ENCODE assay signal across 8 cellular contexts in the genomic region with DNA sequence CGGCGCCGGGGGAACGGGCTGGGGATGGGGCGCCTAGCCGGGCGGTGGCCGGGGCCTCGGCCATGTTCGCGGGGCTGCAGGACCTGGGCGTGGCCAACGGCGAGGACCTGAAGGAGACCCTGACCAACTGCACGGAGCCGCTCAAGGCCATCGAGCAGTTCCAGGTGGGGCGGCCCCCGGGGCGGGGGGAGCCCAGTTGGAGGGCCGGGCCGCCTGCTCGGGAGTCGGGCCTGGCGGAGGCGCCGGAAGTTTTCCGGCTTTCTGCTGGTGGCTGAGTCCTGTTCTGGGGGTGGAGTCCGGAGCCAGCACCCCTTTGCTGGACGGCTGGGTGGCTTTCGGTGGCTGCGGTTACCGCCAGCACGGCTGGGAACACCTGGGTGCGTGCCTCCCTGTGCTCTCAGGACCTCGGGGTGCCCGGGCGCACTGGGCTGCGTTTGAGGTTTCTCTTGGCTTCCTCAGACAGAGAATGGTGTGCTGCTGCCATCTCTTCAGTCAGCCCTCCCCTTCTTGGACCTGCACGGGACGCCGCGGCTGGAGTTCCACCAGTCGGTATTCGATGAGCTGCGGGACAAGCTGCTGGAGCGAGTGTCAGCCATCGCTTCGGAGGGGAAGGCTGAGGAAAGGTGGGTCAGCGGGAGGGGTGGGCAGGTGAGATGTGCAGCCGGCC. TPM values are rescaled to one million over a fixed set of nuclear protein-coding genes. Genes with fewer than 3 reads are reported as not detected.
A peak's percentile ranks its signal among the peaks of the same experiment; 100 is the strongest.
DNase-seq lines count a peak whose midpoint lies in the region; ATAC-seq and TF ChIP-seq lines count a peak whose summit lies in the region.

No MANE protein-coding gene starts in this region.

- H3K23ac ChIP-seq in mesenchymal stem cell (ENCODE audit: low read length in 2 of 2) = peak overlapping the region in 1 of 2 experiments; percentile 1

- 5% methylated on average over 45 of the region's 51 CpGs for WGBS in mesenchymal stem cell
- WGBS in urinary bladder = 2% methylated on average over 51 of the region's 51 CpGs

- no peak overlapping the region for H3K27ac ChIP-seq in GM23338 (ENCODE audit: low read depth)
- peak overlapping the region; percentile 45 to 81 for H3K27ac ChIP-seq in coronary artery
- H3K27ac ChIP-seq in mesenchymal stem cell (ENCODE audit: low read length, poor library complexity, severe bottlenecking) = no peak overlapping the region
- peak overlapping the region; percentile 70 for H3K27ac ChIP-seq in urinary bladder (ENCODE audit: low read depth)

- H3K9me2 ChIP-seq in GM23338 (ENCODE audit: insufficient read depth) = no peaks in the 10 kb centered on the region

- no peak overlapping the region for H2AK5ac ChIP-seq in mesenchymal stem cell (ENCODE audit: low read length, severe bottlenecking)

- peak overlapping the region; percentile 21 for H4K91ac ChIP-seq in mesenchymal stem cell (ENCODE audit: low read length)

- H2BK5ac ChIP-seq in mesenchymal stem cell (ENCODE audit: low read depth, low read length, poor library complexity, severe bottlenecking) = no peak overlapping the region

- H3K4me2 ChIP-seq in GM23338 (peak overlapping the region; percentile 94), mesenchymal stem cell (ENCODE audit: low read length, poor library complexity, severe bottlenecking) (peak overlapping the region; percentile 89)

- peaks cover 12% of the 10 kb centered on the region for H3F3A ChIP-seq in GM23338 (replicated peaks; ENCODE audit: low read depth)

- peak overlapping the region; percentile 75 to 81 for H3K18ac ChIP-seq in mesenchymal stem cell (ENCODE audit: low read depth in 1 of 2, low read length in 2 of 2)

- H3K9ac ChIP-seq in NT2/D1 (ENCODE audit: insufficient read length, low read depth) (peak overlapping the region; percentile 99), mesenchymal stem cell (ENCODE audit: low read length) (peak overlapping the region; percentile 90)

- H3K9me3 ChIP-seq in NT2/D1 (ENCODE audit: insufficient read depth, low read length) = no peaks in the 10 kb centered on the region
- H3K9me3 ChIP-seq in mesenchymal stem cell (ENCODE audit: control insufficient read depth, low read length) = no peaks in the 10 kb centered on the region

- peak overlapping the region; percentile 83 for H2BK15ac ChIP-seq in mesenchymal stem cell (ENCODE audit: low read depth, poor library complexity, severe bottlenecking)

- H2AFZ ChIP-seq in GM23338 (no peak overlapping the region), mesenchymal stem cell (ENCODE audit: low read depth, low read length) (peak overlapping the region; percentile 53)

- peak overlapping the region in 1 of 2 experiments; percentile 93 for H3K14ac ChIP-seq in mesenchymal stem cell (ENCODE audit: low read length in 2 of 2)

- peaks cover 14% of the 10 kb centered on the region for H3K79me1 ChIP-seq in mesenchymal stem cell (replicated peaks; ENCODE audit: low read length, poor library complexity, severe bottlenecking)

- H4K8ac ChIP-seq in mesenchymal stem cell (ENCODE audit: low read length) = peak overlapping the region; percentile 56

- peaks cover 16% of the 10 kb centered on the region for H3K27me3 Mint-ChIP-seq in GM23338 (ENCODE audit: insufficient read depth, low read depth, poor library complexity)

- H3K36me3 ChIP-seq in GM23338 (ENCODE audit: insufficient read depth) = peaks cover 9% of the 10 kb centered on the region
- H3K36me3 ChIP-seq in NT2/D1 (ENCODE audit: insufficient read depth, insufficient read length, low read length) = peaks cover 34% of the 10 kb centered on the region
- peaks cover 12 to 33% of the 10 kb centered on the region in 2 experiments for H3K36me3 ChIP-seq in mesenchymal stem cell (ENCODE audit: control insufficient read depth in 1 of 2, insufficient read depth in 2 of 2, low read depth in 1 of 2, low read length in 2 of 2)
- H3K36me3 ChIP-seq in urinary bladder (ENCODE audit: insufficient read depth) = no peaks in the 10 kb centered on the region

- H3K79me2 ChIP-seq in GM23338 (replicated peaks; ENCODE audit: insufficient read depth) = peaks cover 24% of the 10 kb centered on the region

- H3K4me3 ChIP-seq in GM23338 (peak overlapping the region; percentile 96), NT2/D1 (ENCODE audit: insufficient read length, low read depth) (peak overlapping the region; percentile 98), coronary artery (peak overlapping the region; percentile 93), mesenchymal stem cell (ENCODE audit: insufficient read depth in 1 of 2, low read depth in 1 of 2, low read length in 2 of 2) (peak overlapping the region; percentile 93 to 97), urinary bladder (ENCODE audit: low read depth, low read length) (peak overlapping the region; percentile 98)

- peaks cover 13% of the 10 kb centered on the region; the same call in 1 of the 2 replicates for H3K4me1 ChIP-seq in GM23338 (ENCODE audit: insufficient read depth)
- peaks cover 28% of the 10 kb centered on the region for H3K4me1 ChIP-seq in NT2/D1 (ENCODE audit: insufficient read depth, insufficient read length)
- H3K4me1 ChIP-seq in mesenchymal stem cell (ENCODE audit: control insufficient read depth, insufficient read depth, low read depth, low read length) = peaks cover 34% of the 10 kb centered on the region
- H3K4me1 ChIP-seq in urinary bladder (ENCODE audit: insufficient read depth) = no peaks in the 10 kb centered on the region

- peaks cover 8% of the 10 kb centered on the region for H3K4me1 Mint-ChIP-seq in GM23338

- H4K20me1 ChIP-seq in GM23338 (replicated peaks; ENCODE audit: insufficient read depth) = no peaks in the 10 kb centered on the region; the same call in 1 of the 2 replicates

- no peaks in the 10 kb centered on the region for H3K9me3 Mint-ChIP-seq in GM23338

- peaks cover 4% of the 10 kb centered on the region; the same call in 1 of the 2 replicates for H3K27me3 ChIP-seq in GM23338 (ENCODE audit: insufficient read depth)
- no peaks in the 10 kb centered on the region for H3K27me3 ChIP-seq in NT2/D1 (ENCODE audit: insufficient read depth, insufficient read length)
- H3K27me3 ChIP-seq in mesenchymal stem cell (ENCODE audit: control insufficient read depth in 1 of 2, insufficient read depth in 1 of 2, low read length in 2 of 2) = no peaks in the 10 kb centered on the region

- TF ChIP-seq CTCF in GM23338 (conservative IDR thresholded peaks at IDR 0.05; ENCODE audit: low read depth in 2 of 2) (no peak), coronary artery (IDR thresholded peaks at IDR 0.05) (no peak)

- no peak overlapping the region; the same call in 1 of the 2 replicates for H3K27ac Mint-ChIP-seq in GM23338

- H2BK12ac ChIP-seq in mesenchymal stem cell (ENCODE audit: low read length in 2 of 2) = peak overlapping the region in 1 of 2 experiments; percentile 29

- peak overlapping the region; percentile 83 to 91 for H3K4ac ChIP-seq in mesenchymal stem cell (ENCODE audit: low read depth in 1 of 2, low read length in 2 of 2)

- peak; percentile 29 for ATAC-seq in GM23338

- H2BK120ac ChIP-seq in mesenchymal stem cell (ENCODE audit: low read depth, low read length) = peak overlapping the region; percentile 85

- H3K36me3 Mint-ChIP-seq in GM23338 (ENCODE audit: low read depth) = peaks cover 19% of the 10 kb centered on the region; the same call in 2 of the 3 replicates

- peak; percentile 51 for DNase-seq in EL
- peak; percentile 67 for DNase-seq in GM23338 (ENCODE audit: low spot score)
- no peak for DNase-seq in NT2/D1 (ENCODE audit: low read depth, low spot score)
- DNase-seq in coronary artery (ENCODE audit: low spot score) = no peak
- DNase-seq in mesenchymal stem cell = peak; percentile 56
- no peak for DNase-seq in NCI-H1092 (lab: John Stamatoyannopoulos, UW)
- DNase-seq in cerebellar cortex (ENCODE audit: low spot score) = no peak

- H3K4me3 Mint-ChIP-seq in GM23338 = peak overlapping the region; percentile 89

RNA-seq across cellular contexts. Expression of a gene that starts 0.5 kb away (rescaled TPM):
- total RNA-seq in GM23338 (2014; rRNA removed; shearing (Covaris generic)) = 79.5 and 97.3 TPM in 2 replicates
- polyA plus RNA-seq in GM23338 (2016; fragmentation: Nextera tagmentation; extraction: Ambion mirVana) = 30.0 and 31.2 TPM in 2 replicates
- 30.5 TPM for polyA plus RNA-seq in mesenchymal stem cell (2013, experiment 1 of 2)
- polyA plus RNA-seq in mesenchymal stem cell (2013, experiment 2 of 2) = 30.5 TPM
- total RNA-seq in urinary bladder = 28.9 TPM
- 64.2 TPM for polyA plus RNA-seq in urinary bladder

RNA-seq across cellular contexts. Expression of a gene that starts 4.5 kb away (rescaled TPM):
- not detected in 2 replicates for total RNA-seq in GM23338 (2014; rRNA removed; shearing (Covaris generic))
- not detected in 2 replicates for polyA plus RNA-seq in GM23338 (2016; fragmentation: Nextera tagmentation; extraction: Ambion mirVana)
- not detected for polyA plus RNA-seq in mesenchymal stem cell (2013, experiment 1 of 2)
- not detected for polyA plus RNA-seq in mesenchymal stem cell (2013, experiment 2 of 2)
- total RNA-seq in urinary bladder = not detected
- not detected for polyA plus RNA-seq in urinary bladder

RNA-seq across cellular contexts. Expression of a gene that starts 14.5 kb away (rescaled TPM):
- total RNA-seq in GM23338 (2014; rRNA removed; shearing (Covaris generic)) = 334 and 374 TPM in 2 replicates
- polyA plus RNA-seq in GM23338 (2016; fragmentation: Nextera tagmentation; extraction: Ambion mirVana) (389 and 408 TPM in 2 replicates), urinary bladder (239 TPM)
- polyA plus RNA-seq in mesenchymal stem cell (2013, experiment 1 of 2) = 181 TPM
- 181 TPM for polyA plus RNA-seq in mesenchymal stem cell (2013, experiment 2 of 2)
- total RNA-seq in urinary bladder = 57.9 TPM

RNA-seq across cellular contexts. Expression of a gene that starts 21.9 kb away (rescaled TPM):
- 14.4 and 19.0 TPM in 2 replicates for total RNA-seq in GM23338 (2014; rRNA removed; shearing (Covaris generic))
- polyA plus RNA-seq in GM23338 (2016; fragmentation: Nextera tagmentation; extraction: Ambion mirVana) = 2.0 and 2.1 TPM in 2 replicates
- 30.3 TPM for polyA plus RNA-seq in mesenchymal stem cell (2013, experiment 1 of 2)
- 30.0 TPM for polyA plus RNA-seq in mesenchymal stem cell (2013, experiment 2 of 2)
- 2.0 TPM for total RNA-seq in urinary bladder
- 8.1 TPM for polyA plus RNA-seq in urinary bladder

RNA-seq across cellular contexts. Expression of a gene that starts 24.9 kb away (rescaled TPM):
- not detected in 2 replicates for total RNA-seq in GM23338 (2014; rRNA removed; shearing (Covaris generic))
- polyA plus RNA-seq in GM23338 (2016; fragmentation: Nextera tagmentation; extraction: Ambion mirVana) (not detected in 2 replicates), urinary bladder (0.05 TPM)
- polyA plus RNA-seq in mesenchymal stem cell (2013, experiment 1 of 2) = not detected
- polyA plus RNA-seq in mesenchymal stem cell (2013, experiment 2 of 2) = not detected
- total RNA-seq in urinary bladder = not detected

Comparison
In these comparisons a context has a peak if more than half of its experiments do, and no peak if none do; other contexts are left out.
1. DNase-seq: peak in EL (single experiment), GM23338 (single experiment) and mesenchymal stem cell (single experiment); none in NT2/D1 (single experiment), coronary artery (single experiment), NCI-H1092 (single experiment) and cerebellar cortex (single experiment).
2. H3K27ac ChIP-seq: peak in coronary artery (2 of 2) and urinary bladder (single experiment); none in GM23338 (single experiment) and mesenchymal stem cell (single experiment).
3. Peak in every context shown above with its lines, with median percentiles within 50 percentile points of each other: H3K4me3 ChIP-seq.